Comparison of ENCODE assay signal across 1 cellular context in the genomic region with DNA sequence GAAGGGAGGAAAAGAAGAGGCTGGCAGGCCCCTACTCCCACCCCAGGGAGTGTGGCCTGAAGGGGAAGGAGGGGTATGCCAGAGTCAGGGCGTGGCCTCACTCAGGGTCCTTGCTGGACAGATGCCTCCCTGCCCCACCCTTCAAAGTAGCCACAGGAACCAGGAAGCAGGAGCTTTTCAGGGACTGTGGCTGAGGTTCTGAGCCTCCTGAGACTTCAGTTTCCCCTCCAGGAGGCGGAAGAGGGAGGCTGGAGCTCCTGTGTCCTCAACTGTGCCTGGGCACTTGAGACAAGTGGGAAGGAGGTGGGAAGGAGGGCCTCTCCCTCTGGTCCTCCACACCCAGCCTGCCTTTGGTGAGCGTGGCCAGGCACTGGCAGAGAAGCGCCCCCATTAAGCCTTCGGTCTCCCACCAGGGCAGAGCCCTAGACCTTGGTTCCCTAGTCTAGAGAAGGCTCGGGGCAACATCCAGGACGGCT.
A peak's percentile ranks its signal among the peaks of the same experiment; 100 is the strongest.
TF ChIP-seq lines count a peak whose summit lies in the region.

No MANE protein-coding gene starts in this region.

TF ChIP-seq in K562, 482 proteins besides CTCF, POLR2A, EP300 and RAD21 (continues in another document):
- no peak for TF ChIP-seq STAT5A (IDR thresholded peaks at IDR 0.05; ENCODE audit: borderline replicate concordance, low read length)
- TF ChIP-seq, protein P1, sequence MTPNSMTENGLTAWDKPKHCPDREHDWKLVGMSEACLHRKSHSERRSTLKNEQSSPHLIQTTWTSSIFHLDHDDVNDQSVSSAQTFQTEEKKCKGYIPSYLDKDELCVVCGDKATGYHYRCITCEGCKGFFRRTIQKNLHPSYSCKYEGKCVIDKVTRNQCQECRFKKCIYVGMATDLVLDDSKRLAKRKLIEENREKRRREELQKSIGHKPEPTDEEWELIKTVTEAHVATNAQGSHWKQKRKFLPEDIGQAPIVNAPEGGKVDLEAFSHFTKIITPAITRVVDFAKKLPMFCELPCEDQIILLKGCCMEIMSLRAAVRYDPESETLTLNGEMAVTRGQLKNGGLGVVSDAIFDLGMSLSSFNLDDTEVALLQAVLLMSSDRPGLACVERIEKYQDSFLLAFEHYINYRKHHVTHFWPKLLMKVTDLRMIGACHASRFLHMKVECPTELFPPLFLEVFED (CRISPR knock-in tag; conservative IDR thresholded peaks at IDR 0.05) = no peak
- peak; percentile 70; the same call in 1 of the 2 replicates for TF ChIP-seq ZNF589 (CRISPR knock-in tag; IDR thresholded peaks at IDR 0.05; ENCODE audit: low read depth)
- TF ChIP-seq, protein P2, sequence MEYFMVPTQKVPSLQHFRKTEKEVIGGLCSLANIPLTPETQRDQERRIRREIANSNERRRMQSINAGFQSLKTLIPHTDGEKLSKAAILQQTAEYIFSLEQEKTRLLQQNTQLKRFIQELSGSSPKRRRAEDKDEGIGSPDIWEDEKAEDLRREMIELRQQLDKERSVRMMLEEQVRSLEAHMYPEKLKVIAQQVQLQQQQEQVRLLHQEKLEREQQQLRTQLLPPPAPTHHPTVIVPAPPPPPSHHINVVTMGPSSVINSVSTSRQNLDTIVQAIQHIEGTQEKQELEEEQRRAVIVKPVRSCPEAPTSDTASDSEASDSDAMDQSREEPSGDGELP (CRISPR knock-in tag; IDR thresholded peaks at IDR 0.05; ENCODE audit: borderline replicate concordance) = peak; percentile 68; the same call in 1 of the 2 replicates
- no peak for TF ChIP-seq SMAD3 (CRISPR knock-in tag; conservative IDR thresholded peaks at IDR 0.05)
- TF ChIP-seq, protein P3, sequence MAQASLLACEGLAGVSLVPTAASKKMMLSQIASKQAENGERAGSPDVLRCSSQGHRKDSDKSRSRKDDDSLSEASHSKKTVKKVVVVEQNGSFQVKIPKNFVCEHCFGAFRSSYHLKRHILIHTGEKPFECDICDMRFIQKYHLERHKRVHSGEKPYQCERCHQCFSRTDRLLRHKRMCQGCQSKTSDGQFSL (CRISPR knock-in tag; IDR thresholded peaks at IDR 0.05) = 0 out of 2 replicates have a peak, but pooled peaks have one; percentile 6
- TF ChIP-seq, protein P3 (tag; IDR thresholded peaks at IDR 0.05) = no peak
- TF ChIP-seq EHMT2 (IDR thresholded peaks at IDR 0.05) = 0 out of 2 replicates have a peak, but pooled peaks have one; percentile 48
- TF ChIP-seq, protein P4, sequence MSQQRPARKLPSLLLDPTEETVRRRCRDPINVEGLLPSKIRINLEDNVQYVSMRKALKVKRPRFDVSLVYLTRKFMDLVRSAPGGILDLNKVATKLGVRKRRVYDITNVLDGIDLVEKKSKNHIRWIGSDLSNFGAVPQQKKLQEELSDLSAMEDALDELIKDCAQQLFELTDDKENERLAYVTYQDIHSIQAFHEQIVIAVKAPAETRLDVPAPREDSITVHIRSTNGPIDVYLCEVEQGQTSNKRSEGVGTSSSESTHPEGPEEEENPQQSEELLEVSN (IDR thresholded peaks at IDR 0.05; ENCODE audit: borderline replicate concordance in 1 of 2, extremely low read depth in 1 of 2, insufficient read depth in 1 of 2, insufficient read length in 1 of 2, low read depth in 1 of 2, low read length in 1 of 2, poor library complexity in 1 of 2, severe bottlenecking in 1 of 2) = peak in 1 of 2 experiments; percentile 9
- TF ChIP-seq HDAC2 (IDR thresholded peaks at IDR 0.05) = peak; percentile 75
- TF ChIP-seq, protein P5, sequence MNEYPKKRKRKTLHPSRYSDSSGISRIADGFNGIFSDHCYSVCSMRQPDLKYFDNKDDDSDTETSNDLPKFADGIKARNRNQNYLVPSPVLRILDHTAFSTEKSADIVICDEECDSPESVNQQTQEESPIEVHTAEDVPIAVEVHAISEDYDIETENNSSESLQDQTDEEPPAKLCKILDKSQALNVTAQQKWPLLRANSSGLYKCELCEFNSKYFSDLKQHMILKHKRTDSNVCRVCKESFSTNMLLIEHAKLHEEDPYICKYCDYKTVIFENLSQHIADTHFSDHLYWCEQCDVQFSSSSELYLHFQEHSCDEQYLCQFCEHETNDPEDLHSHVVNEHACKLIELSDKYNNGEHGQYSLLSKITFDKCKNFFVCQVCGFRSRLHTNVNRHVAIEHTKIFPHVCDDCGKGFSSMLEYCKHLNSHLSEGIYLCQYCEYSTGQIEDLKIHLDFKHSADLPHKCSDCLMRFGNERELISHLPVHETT (CRISPR knock-in tag; conservative IDR thresholded peaks at IDR 0.05 in 1 of 2, IDR thresholded peaks at IDR 0.05 in 1 of 2) = 0 out of 4 replicates have a peak, but pooled peaks of 1 of the 2 experiments have one; percentile 27
- TF ChIP-seq NRF1 (conservative IDR thresholded peaks at IDR 0.05 in 1 of 2, IDR thresholded peaks at IDR 0.05 in 1 of 2) = peak in 1 of 2 experiments; percentile 16; a peak in 1 of 4 replicates
- peak; percentile 10; the same call in 1 of the 2 replicates for TF ChIP-seq PHF8 (IDR thresholded peaks at IDR 0.05; ENCODE audit: borderline replicate concordance, low read length)
- peak in 1 of 2 experiments; percentile 41; a peak in 1 of 4 replicates for TF ChIP-seq RCOR1 (IDR thresholded peaks at IDR 0.05; ENCODE audit: borderline replicate concordance in 1 of 2, low read depth in 2 of 2, low read length in 2 of 2)
- TF ChIP-seq ELF1 (tag; IDR thresholded peaks at IDR 0.05) = peak; percentile 82
- TF ChIP-seq, protein P6, sequence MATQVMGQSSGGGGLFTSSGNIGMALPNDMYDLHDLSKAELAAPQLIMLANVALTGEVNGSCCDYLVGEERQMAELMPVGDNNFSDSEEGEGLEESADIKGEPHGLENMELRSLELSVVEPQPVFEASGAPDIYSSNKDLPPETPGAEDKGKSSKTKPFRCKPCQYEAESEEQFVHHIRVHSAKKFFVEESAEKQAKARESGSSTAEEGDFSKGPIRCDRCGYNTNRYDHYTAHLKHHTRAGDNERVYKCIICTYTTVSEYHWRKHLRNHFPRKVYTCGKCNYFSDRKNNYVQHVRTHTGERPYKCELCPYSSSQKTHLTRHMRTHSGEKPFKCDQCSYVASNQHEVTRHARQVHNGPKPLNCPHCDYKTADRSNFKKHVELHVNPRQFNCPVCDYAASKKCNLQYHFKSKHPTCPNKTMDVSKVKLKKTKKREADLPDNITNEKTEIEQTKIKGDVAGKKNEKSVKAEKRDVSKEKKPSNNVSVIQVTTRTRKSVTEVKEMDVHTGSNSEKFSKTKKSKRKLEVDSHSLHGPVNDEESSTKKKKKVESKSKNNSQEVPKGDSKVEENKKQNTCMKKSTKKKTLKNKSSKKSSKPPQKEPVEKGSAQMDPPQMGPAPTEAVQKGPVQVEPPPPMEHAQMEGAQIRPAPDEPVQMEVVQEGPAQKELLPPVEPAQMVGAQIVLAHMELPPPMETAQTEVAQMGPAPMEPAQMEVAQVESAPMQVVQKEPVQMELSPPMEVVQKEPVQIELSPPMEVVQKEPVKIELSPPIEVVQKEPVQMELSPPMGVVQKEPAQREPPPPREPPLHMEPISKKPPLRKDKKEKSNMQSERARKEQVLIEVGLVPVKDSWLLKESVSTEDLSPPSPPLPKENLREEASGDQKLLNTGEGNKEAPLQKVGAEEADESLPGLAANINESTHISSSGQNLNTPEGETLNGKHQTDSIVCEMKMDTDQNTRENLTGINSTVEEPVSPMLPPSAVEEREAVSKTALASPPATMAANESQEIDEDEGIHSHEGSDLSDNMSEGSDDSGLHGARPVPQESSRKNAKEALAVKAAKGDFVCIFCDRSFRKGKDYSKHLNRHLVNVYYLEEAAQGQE (CRISPR knock-in tag; IDR thresholded peaks at IDR 0.05; ENCODE audit: low read depth) = peak; percentile 59; the same call in 1 of the 2 replicates
- peak; percentile 17 for TF ChIP-seq CXXC5 (CRISPR knock-in tag; IDR thresholded peaks at IDR 0.05)
- TF ChIP-seq ESRRA (IDR thresholded peaks at IDR 0.05; ENCODE audit: borderline replicate concordance, low read depth) = peak; percentile 21; the same call in 1 of the 2 replicates
- TF ChIP-seq SMARCA4 (IDR thresholded peaks at IDR 0.05) = peak; percentile 47; the same call in 1 of the 2 replicates
- TF ChIP-seq CTBP1 (IDR thresholded peaks at IDR 0.05; ENCODE audit: borderline replicate concordance) = peak; percentile 96
- TF ChIP-seq, protein P7, sequence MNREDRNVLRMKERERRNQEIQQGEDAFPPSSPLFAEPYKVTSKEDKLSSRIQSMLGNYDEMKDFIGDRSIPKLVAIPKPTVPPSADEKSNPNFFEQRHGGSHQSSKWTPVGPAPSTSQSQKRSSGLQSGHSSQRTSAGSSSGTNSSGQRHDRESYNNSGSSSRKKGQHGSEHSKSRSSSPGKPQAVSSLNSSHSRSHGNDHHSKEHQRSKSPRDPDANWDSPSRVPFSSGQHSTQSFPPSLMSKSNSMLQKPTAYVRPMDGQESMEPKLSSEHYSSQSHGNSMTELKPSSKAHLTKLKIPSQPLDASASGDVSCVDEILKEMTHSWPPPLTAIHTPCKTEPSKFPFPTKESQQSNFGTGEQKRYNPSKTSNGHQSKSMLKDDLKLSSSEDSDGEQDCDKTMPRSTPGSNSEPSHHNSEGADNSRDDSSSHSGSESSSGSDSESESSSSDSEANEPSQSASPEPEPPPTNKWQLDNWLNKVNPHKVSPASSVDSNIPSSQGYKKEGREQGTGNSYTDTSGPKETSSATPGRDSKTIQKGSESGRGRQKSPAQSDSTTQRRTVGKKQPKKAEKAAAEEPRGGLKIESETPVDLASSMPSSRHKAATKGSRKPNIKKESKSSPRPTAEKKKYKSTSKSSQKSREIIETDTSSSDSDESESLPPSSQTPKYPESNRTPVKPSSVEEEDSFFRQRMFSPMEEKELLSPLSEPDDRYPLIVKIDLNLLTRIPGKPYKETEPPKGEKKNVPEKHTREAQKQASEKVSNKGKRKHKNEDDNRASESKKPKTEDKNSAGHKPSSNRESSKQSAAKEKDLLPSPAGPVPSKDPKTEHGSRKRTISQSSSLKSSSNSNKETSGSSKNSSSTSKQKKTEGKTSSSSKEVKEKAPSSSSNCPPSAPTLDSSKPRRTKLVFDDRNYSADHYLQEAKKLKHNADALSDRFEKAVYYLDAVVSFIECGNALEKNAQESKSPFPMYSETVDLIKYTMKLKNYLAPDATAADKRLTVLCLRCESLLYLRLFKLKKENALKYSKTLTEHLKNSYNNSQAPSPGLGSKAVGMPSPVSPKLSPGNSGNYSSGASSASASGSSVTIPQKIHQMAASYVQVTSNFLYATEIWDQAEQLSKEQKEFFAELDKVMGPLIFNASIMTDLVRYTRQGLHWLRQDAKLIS (CRISPR knock-in tag; IDR thresholded peaks at IDR 0.05) = peak; percentile 36; the same call in 1 of the 2 replicates
- TF ChIP-seq MAZ (CRISPR knock-in tag; conservative IDR thresholded peaks at IDR 0.05 in 1 of 2, IDR thresholded peaks at IDR 0.05 in 1 of 2) = peak; percentile 25 to 57; a peak in 1 of 4 replicates
- no peak for TF ChIP-seq ZNF23 (CRISPR knock-in tag; IDR thresholded peaks at IDR 0.05)
- TF ChIP-seq POU5F1 (IDR thresholded peaks at IDR 0.05; ENCODE audit: borderline replicate concordance, low read depth, low read length, partially characterized antibody) = no peak
- TF ChIP-seq TBP (optimal IDR thresholded peaks at IDR 0.05; ENCODE audit: low read depth, low read length) = peak; percentile 10
- TF ChIP-seq GABPA (tag; conservative IDR thresholded peaks at IDR 0.05; ENCODE audit: low read depth) = peak; percentile 83
- TF ChIP-seq ARID2 (IDR thresholded peaks at IDR 0.05) = peak; percentile 66; the same call in 1 of the 2 replicates
- TF ChIP-seq, protein P8, sequence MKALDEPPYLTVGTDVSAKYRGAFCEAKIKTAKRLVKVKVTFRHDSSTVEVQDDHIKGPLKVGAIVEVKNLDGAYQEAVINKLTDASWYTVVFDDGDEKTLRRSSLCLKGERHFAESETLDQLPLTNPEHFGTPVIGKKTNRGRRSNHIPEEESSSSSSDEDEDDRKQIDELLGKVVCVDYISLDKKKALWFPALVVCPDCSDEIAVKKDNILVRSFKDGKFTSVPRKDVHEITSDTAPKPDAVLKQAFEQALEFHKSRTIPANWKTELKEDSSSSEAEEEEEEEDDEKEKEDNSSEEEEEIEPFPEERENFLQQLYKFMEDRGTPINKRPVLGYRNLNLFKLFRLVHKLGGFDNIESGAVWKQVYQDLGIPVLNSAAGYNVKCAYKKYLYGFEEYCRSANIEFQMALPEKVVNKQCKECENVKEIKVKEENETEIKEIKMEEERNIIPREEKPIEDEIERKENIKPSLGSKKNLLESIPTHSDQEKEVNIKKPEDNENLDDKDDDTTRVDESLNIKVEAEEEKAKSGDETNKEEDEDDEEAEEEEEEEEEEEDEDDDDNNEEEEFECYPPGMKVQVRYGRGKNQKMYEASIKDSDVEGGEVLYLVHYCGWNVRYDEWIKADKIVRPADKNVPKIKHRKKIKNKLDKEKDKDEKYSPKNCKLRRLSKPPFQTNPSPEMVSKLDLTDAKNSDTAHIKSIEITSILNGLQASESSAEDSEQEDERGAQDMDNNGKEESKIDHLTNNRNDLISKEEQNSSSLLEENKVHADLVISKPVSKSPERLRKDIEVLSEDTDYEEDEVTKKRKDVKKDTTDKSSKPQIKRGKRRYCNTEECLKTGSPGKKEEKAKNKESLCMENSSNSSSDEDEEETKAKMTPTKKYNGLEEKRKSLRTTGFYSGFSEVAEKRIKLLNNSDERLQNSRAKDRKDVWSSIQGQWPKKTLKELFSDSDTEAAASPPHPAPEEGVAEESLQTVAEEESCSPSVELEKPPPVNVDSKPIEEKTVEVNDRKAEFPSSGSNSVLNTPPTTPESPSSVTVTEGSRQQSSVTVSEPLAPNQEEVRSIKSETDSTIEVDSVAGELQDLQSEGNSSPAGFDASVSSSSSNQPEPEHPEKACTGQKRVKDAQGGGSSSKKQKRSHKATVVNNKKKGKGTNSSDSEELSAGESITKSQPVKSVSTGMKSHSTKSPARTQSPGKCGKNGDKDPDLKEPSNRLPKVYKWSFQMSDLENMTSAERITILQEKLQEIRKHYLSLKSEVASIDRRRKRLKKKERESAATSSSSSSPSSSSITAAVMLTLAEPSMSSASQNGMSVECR (CRISPR knock-in tag; IDR thresholded peaks at IDR 0.05) = no peak
- TF ChIP-seq SREBF1 (IDR thresholded peaks at IDR 0.05; ENCODE audit: borderline replicate concordance, low read depth, low read length) = no peak
- TF ChIP-seq, protein P9, sequence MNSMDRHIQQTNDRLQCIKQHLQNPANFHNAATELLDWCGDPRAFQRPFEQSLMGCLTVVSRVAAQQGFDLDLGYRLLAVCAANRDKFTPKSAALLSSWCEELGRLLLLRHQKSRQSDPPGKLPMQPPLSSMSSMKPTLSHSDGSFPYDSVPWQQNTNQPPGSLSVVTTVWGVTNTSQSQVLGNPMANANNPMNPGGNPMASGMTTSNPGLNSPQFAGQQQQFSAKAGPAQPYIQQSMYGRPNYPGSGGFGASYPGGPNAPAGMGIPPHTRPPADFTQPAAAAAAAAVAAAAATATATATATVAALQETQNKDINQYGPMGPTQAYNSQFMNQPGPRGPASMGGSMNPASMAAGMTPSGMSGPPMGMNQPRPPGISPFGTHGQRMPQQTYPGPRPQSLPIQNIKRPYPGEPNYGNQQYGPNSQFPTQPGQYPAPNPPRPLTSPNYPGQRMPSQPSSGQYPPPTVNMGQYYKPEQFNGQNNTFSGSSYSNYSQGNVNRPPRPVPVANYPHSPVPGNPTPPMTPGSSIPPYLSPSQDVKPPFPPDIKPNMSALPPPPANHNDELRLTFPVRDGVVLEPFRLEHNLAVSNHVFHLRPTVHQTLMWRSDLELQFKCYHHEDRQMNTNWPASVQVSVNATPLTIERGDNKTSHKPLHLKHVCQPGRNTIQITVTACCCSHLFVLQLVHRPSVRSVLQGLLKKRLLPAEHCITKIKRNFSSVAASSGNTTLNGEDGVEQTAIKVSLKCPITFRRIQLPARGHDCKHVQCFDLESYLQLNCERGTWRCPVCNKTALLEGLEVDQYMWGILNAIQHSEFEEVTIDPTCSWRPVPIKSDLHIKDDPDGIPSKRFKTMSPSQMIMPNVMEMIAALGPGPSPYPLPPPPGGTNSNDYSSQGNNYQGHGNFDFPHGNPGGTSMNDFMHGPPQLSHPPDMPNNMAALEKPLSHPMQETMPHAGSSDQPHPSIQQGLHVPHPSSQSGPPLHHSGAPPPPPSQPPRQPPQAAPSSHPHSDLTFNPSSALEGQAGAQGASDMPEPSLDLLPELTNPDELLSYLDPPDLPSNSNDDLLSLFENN (IDR thresholded peaks at IDR 0.05; ENCODE audit: low read depth in 2 of 2, low read length in 2 of 2) = 0 out of 4 replicates have a peak, but pooled peaks of 1 of the 2 experiments have one; percentile 8
